In genomic region chr2:196987654-196988364, GRCh38 we compare ENCODE assay signal across 1 cellular context.
TF ChIP-seq lines count a peak whose summit lies in the region.

No MANE protein-coding gene starts in this region.

TF ChIP-seq in GM12878, 131 proteins besides CTCF, POLR2A, EP300 and RAD21 (continued from another document):
- TF ChIP-seq ATF2 (IDR thresholded peaks at IDR 0.05; ENCODE audit: low read length), result 0 out of 2 replicates have a peak, but pooled peaks have one; percentile 38
- no peak for TF ChIP-seq POLR2AphosphoS2 (IDR thresholded peaks at IDR 0.05; ENCODE audit: low read depth, low read length)
- TF ChIP-seq CBFB (IDR thresholded peaks at IDR 0.05; ENCODE audit: low read depth), result no peak
- TF ChIP-seq ZBTB11 (CRISPR knock-in tag; IDR thresholded peaks at IDR 0.05), result no peak
- peak in 1 of 2 experiments; percentile 53; a peak in 1 of 4 replicates for TF ChIP-seq ETV6 (conservative IDR thresholded peaks at IDR 0.05 in 1 of 2, IDR thresholded peaks at IDR 0.05 in 1 of 2; ENCODE audit: borderline replicate concordance in 1 of 2, low read depth in 1 of 2)
- no peak for TF ChIP-seq POLR2AphosphoS5 (IDR thresholded peaks at IDR 0.05; ENCODE audit: low read length)
- peak; percentile 40; the same call in 1 of the 2 replicates for TF ChIP-seq RUNX3 (IDR thresholded peaks at IDR 0.05; ENCODE audit: low read length)
- no peak for TF ChIP-seq ZBTB4 (CRISPR knock-in tag; IDR thresholded peaks at IDR 0.05)
- peak; percentile 37; the same call in 1 of the 2 replicates for TF ChIP-seq FOXM1 (IDR thresholded peaks at IDR 0.05; ENCODE audit: low read depth, low read length)
- no peak for TF ChIP-seq EZH2 (IDR thresholded peaks at IDR 0.05; ENCODE audit: borderline replicate concordance, control insufficient read depth, low read depth, low read length)
- TF ChIP-seq CREM (IDR thresholded peaks at IDR 0.05; ENCODE audit: low read depth), result peak; percentile 67; the same call in 1 of the 2 replicates
- no peak for TF ChIP-seq EGR1 (IDR thresholded peaks at IDR 0.05; ENCODE audit: borderline replicate concordance in 1 of 2, low read depth in 2 of 2, low read length in 2 of 2)
- TF ChIP-seq NFIC (IDR thresholded peaks at IDR 0.05; ENCODE audit: low read depth, low read length), result peak; percentile 66; the same call in 1 of the 2 replicates
- no peak for TF ChIP-seq IRF3 (IDR thresholded peaks at IDR 0.05)
